Comparison of ENCODE assay signal across 23 cellular contexts in the genomic region with DNA sequence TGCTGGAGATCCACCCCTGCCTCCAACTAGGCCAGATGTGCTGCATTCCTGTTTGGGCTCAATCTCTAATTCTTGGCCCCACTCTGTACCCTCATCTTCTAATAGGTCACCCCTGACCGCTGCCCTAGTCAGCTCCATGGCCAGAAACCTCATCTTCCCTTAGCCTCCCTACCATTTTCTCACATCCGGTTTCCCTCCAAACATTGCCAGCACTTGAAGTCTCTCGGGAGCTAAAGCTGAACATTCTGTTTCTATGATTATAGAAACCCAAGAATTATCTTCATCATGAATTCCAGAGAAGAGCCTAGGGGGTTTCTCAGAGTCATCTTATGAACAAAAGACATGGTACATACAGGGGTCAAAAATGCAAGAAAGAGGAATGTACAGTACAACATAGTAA.
A peak's percentile ranks its signal among the peaks of the same experiment; 100 is the strongest.
DNase-seq lines count a peak whose midpoint lies in the region; ATAC-seq and TF ChIP-seq lines count a peak whose summit lies in the region.
"Had no signal": no experiment of that assay in that cellular context is flagged by ENCODE, and none has a peak within 500 bp of the region (broad histone marks: within the 10 kb centered on the region; RNA-seq: fewer than 3 reads in every experiment).

No MANE protein-coding gene starts in this region.

- intact Hi-C loops in tibial artery (cut with DNase I; ENCODE audit: low total_unique reads): no loop called here

- no peak for TF ChIP-seq CTCF in brain microvascular endothelial cell (IDR thresholded peaks at IDR 0.05; ENCODE audit: low read depth, low read length, missing control alignments)
- no peak for TF ChIP-seq CTCF in tibial artery (IDR thresholded peaks at IDR 0.05)
- no peak for TF ChIP-seq CTCF in GM13977 (IDR thresholded peaks at IDR 0.05; ENCODE audit: extremely low read depth, insufficient read depth, missing control alignments)

- DNase-seq in adipocyte (ENCODE audit: low read depth): no peak
- no peak for DNase-seq in brain microvascular endothelial cell
- peak; percentile 61 for DNase-seq in fibroblast of the conjunctiva (ENCODE audit: low read depth)
- DNase-seq in tibial artery: no peak
- no peak for DNase-seq in GM13977 (ENCODE audit: low spot score)
- no peak for DNase-seq in CD1c-positive myeloid dendritic cell (ENCODE audit: extremely low spot score)
- DNase-seq: CD4-positive, alpha-beta T cell; COR-L47; DND-41; H9; HFFc6; KG1; NCI-H1105 treated with DMSO at 0.1 percent for 48 hours; NCI-H2029 treated with DMSO at 0.1 percent for 48 hours; NCI-H226; NCI-H510A treated with DMSO at 0.1 percent for 48 hours; NCI-H82; SJCRH30 had no signal

- H3K4me3 ChIP-seq in adipocyte (ENCODE audit: low read length) (no peak overlapping the region), brain microvascular endothelial cell (ENCODE audit: low read depth, low read length) (no peak overlapping the region), tibial artery (no peak overlapping the region)
- H3K4me3 ChIP-seq: GM12878, SJCRH30 had no signal

- no peaks in the 10 kb centered on the region for H3K27me3 ChIP-seq in adipocyte (replicated peaks; ENCODE audit: control insufficient read depth, insufficient read depth, low read length)
- no peaks in the 10 kb centered on the region for H3K27me3 ChIP-seq in brain microvascular endothelial cell (replicated peaks)
- H3K27me3 ChIP-seq in tibial artery: no peaks in the 10 kb centered on the region
- H3K27me3 ChIP-seq: SJCRH30 had no signal

- H3K4me1 ChIP-seq in adipocyte (ENCODE audit: control insufficient read depth, insufficient read depth, low read length): peaks cover 48% of the 10 kb centered on the region
- peaks cover 0 to 54% (median 6%) of the 10 kb centered on the region in 4 donors for H3K4me1 ChIP-seq in tibial artery

- ATAC-seq in HG03025 (IDR thresholded peaks at IDR 0.05; ENCODE audit: low FRiP score, unreplicated experiment): no peak
- ATAC-seq: GM12878, HepG2, Panc1 had no signal

- in situ Hi-C loops in brain microvascular endothelial cell (cut with HindIII; ENCODE audit: low pct_ligation_motif_present, low sequenced_read_pairs) (no loop called here), GM13977 (cut with MboI; ENCODE audit: low pct_unique_long_range_greater_than_20kb, low sequenced_read_pairs, unreplicated experiment) (no loop called here)

- H3K27ac ChIP-seq in brain microvascular endothelial cell (peak overlapping the region; percentile 26), tibial artery (peak overlapping the region; percentile 33 to 56)
- H3K27ac ChIP-seq: HL-60, SJCRH30 had no signal

- H3K36me3 ChIP-seq in adipocyte (ENCODE audit: control insufficient read depth, insufficient read depth, low read length, severe bottlenecking) (no peaks in the 10 kb centered on the region), brain microvascular endothelial cell (replicated peaks) (no peaks in the 10 kb centered on the region), tibial artery (no peaks in the 10 kb centered on the region)
- H3K36me3 ChIP-seq: SJCRH30 had no signal

- H3K9ac ChIP-seq in adipocyte (ENCODE audit: low read length): peak overlapping the region; percentile 31

- H3K9me3 ChIP-seq in adipocyte (ENCODE audit: control insufficient read depth, low read length) (no peaks in the 10 kb centered on the region), tibial artery (no peaks in the 10 kb centered on the region)
- H3K9me3 ChIP-seq: SJCRH30 had no signal
